Comparison of ENCODE assay signal across 8 cellular contexts in genomic region chr2:74148457-74149248, GRCh38. TPM values are rescaled to one million over a fixed set of nuclear protein-coding genes. Genes with fewer than 3 reads are reported as not detected.
DNase-seq lines count a peak whose midpoint lies in the region; ATAC-seq, FAIRE-seq and TF ChIP-seq lines count a peak whose summit lies in the region.

No MANE protein-coding gene starts in this region.

- H3K27ac ChIP-seq in CD8-positive, alpha-beta memory T cell (ENCODE audit: low read depth, low read length) = peak overlapping the region; percentile 50
- H3K27ac ChIP-seq in MM.1S (ENCODE audit: low read length) = no peak overlapping the region
- peak overlapping the region; percentile 35; the same call in 1 of the 2 replicates for H3K27ac ChIP-seq in H1 (ENCODE audit: low read depth, low read length)
- peak overlapping the region; percentile 2 to 66 (median 56) for H3K27ac ChIP-seq in pancreas

- TF ChIP-seq EP300 in H1 (IDR thresholded peaks at IDR 0.05; ENCODE audit: borderline replicate concordance in 1 of 2, low read depth in 2 of 2, low read length in 2 of 2) = no peak

- H3K18ac ChIP-seq in H1 (ENCODE audit: extremely low read depth, low read length) = peak overlapping the region; percentile 66

- no peak overlapping the region for H3K23ac ChIP-seq in H1 (ENCODE audit: insufficient read length)

- TF ChIP-seq CTCF in MM.1S (IDR thresholded peaks at IDR 0.05; ENCODE audit: low read length) (no peak), H1 (IDR thresholded peaks at IDR 0.05; ENCODE audit: control extremely low read depth in 1 of 3, insufficient read depth in 1 of 3, low read depth in 1 of 3, low read length in 3 of 3) (no peak), pancreas (IDR thresholded peaks at IDR 0.05) (no peak)

- peak; percentile 18 to 24; a peak in 1 of 3 replicates for TF ChIP-seq POLR2A in H1 (IDR thresholded peaks at IDR 0.05; ENCODE audit: control extremely low read depth in 1 of 2, low read depth in 2 of 2, low read length in 2 of 2)

- peak overlapping the region; percentile 62; the same call in 1 of the 2 replicates for H3K9ac ChIP-seq in MM.1S (ENCODE audit: low read length)
- H3K9ac ChIP-seq in H1 (replicated peaks in 1 of 4; ENCODE audit: extremely low read depth in 1 of 4, low read depth in 3 of 4, low read length in 3 of 4) = peak overlapping the region in 3 of 4 experiments; percentile 75 to 80 (median 75); a peak in 6 of 7 replicates

- H2BK12ac ChIP-seq in H1 (ENCODE audit: low read depth, low read length) = peak overlapping the region; percentile 70; the same call in 1 of the 2 replicates

- no peaks in the 10 kb centered on the region for H3K9me2 ChIP-seq in MM.1S (replicated peaks; ENCODE audit: insufficient read depth, low read length)

- peak overlapping the region; percentile 25 for H4K91ac ChIP-seq in H1 (replicated peaks; ENCODE audit: insufficient read length, low read length)

- H3K27me3 ChIP-seq in CD8-positive, alpha-beta memory T cell (ENCODE audit: insufficient read depth, low read length, poor library complexity, severe bottlenecking) = no peaks in the 10 kb centered on the region
- no peaks in the 10 kb centered on the region for H3K27me3 ChIP-seq in MM.1S (replicated peaks; ENCODE audit: insufficient read depth, low read length)
- no peaks in the 10 kb centered on the region for H3K27me3 ChIP-seq in H1 (replicated peaks in 1 of 4; ENCODE audit: control insufficient read depth in 3 of 4, extremely low read depth in 1 of 4, insufficient read depth in 3 of 4, low read length in 3 of 4)
- no peaks in the 10 kb centered on the region for H3K27me3 ChIP-seq in pancreas

- H3K9me3 ChIP-seq in CD8-positive, alpha-beta memory T cell (ENCODE audit: low read length) = no peaks in the 10 kb centered on the region
- H3K9me3 ChIP-seq in MM.1S (replicated peaks; ENCODE audit: insufficient read depth, low read length) (no peaks in the 10 kb centered on the region), H1 (ENCODE audit: insufficient read depth in 2 of 2, low read depth in 1 of 2, low read length in 1 of 2) (no peaks in the 10 kb centered on the region), pancreas (peaks cover 0 to 4% (median 0%) of the 10 kb centered on the region in 4 donors)

- H3K4me1 Mint-ChIP-seq in CD8-positive, alpha-beta memory T cell = peaks cover 5 to 9% (median 6%) of the 10 kb centered on the region in 3 donors

- peaks cover 0 to 34% (median 7%) of the 10 kb centered on the region in 3 donors for H3K36me3 Mint-ChIP-seq in CD8-positive, alpha-beta memory T cell

- peak overlapping the region in 4 of 8 donors; percentile 26 to 58 (median 53) for H3K27ac Mint-ChIP-seq in CD8-positive, alpha-beta memory T cell

- peaks cover 15% of the 10 kb centered on the region; the same call in 1 of the 2 replicates for H3K23me2 ChIP-seq in H1 (ENCODE audit: low read depth, low read length)

- H3K9me3 Mint-ChIP-seq in CD8-positive, alpha-beta memory T cell = no peaks in the 10 kb centered on the region

- peaks cover 12% of the 10 kb centered on the region for H3K4me1 ChIP-seq in CD8-positive, alpha-beta memory T cell (ENCODE audit: insufficient read depth, low read length)
- peaks cover 18% of the 10 kb centered on the region for H3K4me1 ChIP-seq in MM.1S (ENCODE audit: low read length)
- peaks cover 0 to 8% (median 2%) of the 10 kb centered on the region in 4 experiments; a peak in 4 of 7 replicates for H3K4me1 ChIP-seq in H1 (replicated peaks in 1 of 4; ENCODE audit: control insufficient read depth in 3 of 4, insufficient read depth in 4 of 4, low read length in 3 of 4)
- H3K4me1 ChIP-seq in pancreas = peaks cover 0 to 11% (median 7%) of the 10 kb centered on the region in 3 donors

- no peak overlapping the region for H3K14ac ChIP-seq in H1 (ENCODE audit: insufficient read length)

- H3K27me3 Mint-ChIP-seq in CD8-positive, alpha-beta memory T cell = no peaks in the 10 kb centered on the region

- H3K4me2 ChIP-seq in MM.1S (ENCODE audit: low read depth, low read length) (peak overlapping the region; percentile 100), H1 (ENCODE audit: insufficient read depth in 1 of 2, low read depth in 2 of 2, low read length in 2 of 2) (peak overlapping the region; percentile 85 to 89)

- peaks cover 25% of the 10 kb centered on the region for H3F3A ChIP-seq in MM.1S (ENCODE audit: insufficient read depth, low read length)

- peak overlapping the region; percentile 100 for H2AFZ ChIP-seq in MM.1S (ENCODE audit: low read length)
- peak overlapping the region; percentile 90 for H2AFZ ChIP-seq in H1 (ENCODE audit: low read length)

- H2BK15ac ChIP-seq in H1 (ENCODE audit: low read length) = no peak overlapping the region

- peak overlapping the region; percentile 82 for H3K4me3 ChIP-seq in CD8-positive, alpha-beta memory T cell (ENCODE audit: low read length)
- H3K4me3 ChIP-seq in MM.1S (ENCODE audit: low read length) = peak overlapping the region; percentile 88
- H3K4me3 ChIP-seq in H1 (ENCODE audit: extremely low read depth in 1 of 4, insufficient read depth in 2 of 4, low read depth in 3 of 4, low read length in 4 of 4) = peak overlapping the region; percentile 68 to 93 (median 72)
- peak overlapping the region; percentile 58 to 98 (median 82) for H3K4me3 ChIP-seq in pancreas

- no peak for DNase-seq in CD8-positive, alpha-beta memory T cell
- DNase-seq in MM.1S (no peak), H1 (ENCODE audit: low read depth in 1 of 2, low spot score in 2 of 2) (no peak), pancreas (peak in 1 of 6 donors; percentile 24), GM19240 (ENCODE audit: insufficient read length, low spot score) (no peak)

- TF ChIP-seq RAD21 in H1 (IDR thresholded peaks at IDR 0.05 in 1 of 2, conservative IDR thresholded peaks at IDR 0.05 in 1 of 2; ENCODE audit: low read depth in 2 of 2, low read length in 2 of 2) = no peak

- intact Hi-C loops in pancreas (cut with DNase I) = no loop called here

- no peak overlapping the region; the same call in 1 of the 2 replicates for H2BK20ac ChIP-seq in H1 (ENCODE audit: low read length)

- H3K79me2 ChIP-seq in MM.1S (ENCODE audit: low read length) (peaks cover 23% of the 10 kb centered on the region), H1 (ENCODE audit: control insufficient read depth in 1 of 2, insufficient read depth in 2 of 2, low read length in 2 of 2) (peaks cover 0 to 10% of the 10 kb centered on the region in 2 experiments; a peak in 2 of 4 replicates)

- WGBS in H1 (ENCODE audit: extremely low coverage in 1 of 2, insufficient coverage in 1 of 2, insufficient read length in 1 of 2, insufficient replicate concordance in 2 of 2, low coverage in 1 of 2, low lambda C conversion rate in 2 of 2, missing lambda C conversion rate in 1 of 2), 2 experiments = 30% methylated on average over 16 of the region's 16 CpGs; no CpG with 5 or more reads in 1 of the 2 experiments
- 27 to 32% methylated on average over 16 of the region's 16 CpGs for WGBS in pancreas, 2 donors

- no peak overlapping the region for H4K5ac ChIP-seq in H1 (ENCODE audit: insufficient read length, low read depth, low read length)

- H3K4me3 Mint-ChIP-seq in CD8-positive, alpha-beta memory T cell = no peak overlapping the region

- POLR2A ChIA-PET in CD8-positive, alpha-beta memory T cell (lab: Charles Lee) = interaction anchor here (0.5 to 2.1 kb wide), 2 partner anchors 29 to 215 kb away, joined by 3 to 10 read pairs; partner anchors contain the start of gene MOB1A
- POLR2A ChIA-PET in H1 (lab: Charles Lee; ENCODE audit: partially characterized antibody) = interaction anchor here (0.6 to 68.3 kb wide), 23 partner anchors 10 to 428 kb away, joined by 3 to 2699 read pairs (median 4); partner anchors contain the start of genes MOB1A, MTHFD2, STAMBP and TET3

- H4K20me1 ChIP-seq in MM.1S (ENCODE audit: insufficient read depth, low read length) = no peaks in the 10 kb centered on the region
- H4K20me1 ChIP-seq in H1 (replicated peaks in 1 of 2; ENCODE audit: control insufficient read depth in 1 of 2, insufficient read depth in 2 of 2, low read length in 2 of 2) = peaks cover 0 to 5% of the 10 kb centered on the region in 2 experiments

- FAIRE-seq in H1 (lab: Jason Lieb, UNC) = no peak
- no peak for FAIRE-seq in pancreas (lab: Jason Lieb, UNC)

- no peak overlapping the region for H3K56ac ChIP-seq in H1 (replicated peaks; ENCODE audit: insufficient read length, low read depth, low read length)

- H2BK5ac ChIP-seq in H1 (ENCODE audit: low read depth, low read length) = peak overlapping the region; percentile 86; the same call in 1 of the 2 replicates

- ATAC-seq in pancreas (peak; percentile 1 to 11 (median 6)), HG03457 (IDR thresholded peaks at IDR 0.05; ENCODE audit: unreplicated experiment) (no peak), GM21529 (IDR thresholded peaks at IDR 0.05; ENCODE audit: unreplicated experiment) (no peak), HG02623 (IDR thresholded peaks at IDR 0.05; ENCODE audit: unreplicated experiment) (no peak)

- H3K36me3 ChIP-seq in CD8-positive, alpha-beta memory T cell (ENCODE audit: insufficient read depth, low read length) = peaks cover 7% of the 10 kb centered on the region
- H3K36me3 ChIP-seq in MM.1S (replicated peaks; ENCODE audit: insufficient read depth, low read length) (0 out of 2 replicates have a peak, but pooled peaks cover 3% of the 10 kb centered on the region), H1 (ENCODE audit: control insufficient read depth in 2 of 4, insufficient read depth in 4 of 4, low read length in 3 of 4) (peaks cover 0 to 25% (median 3%) of the 10 kb centered on the region in 4 experiments; a peak in 3 of 8 replicates), pancreas (no peaks in the 10 kb centered on the region)

- CTCF ChIA-PET in CD8-positive, alpha-beta memory T cell (lab: Charles Lee) = interaction anchor here (1.0 to 3.6 kb wide), 13 partner anchors 13 to 326 kb away, joined by 3 to 16 read pairs (median 7); partner anchors contain the start of genes MOB1A and MTHFD2
- CTCF ChIA-PET in H1 (lab: Charles Lee; ENCODE audit: partially characterized antibody) = interaction anchor here (0.7 to 7.3 kb wide), 10 partner anchors 10 to 325 kb away, joined by 3 to 48 read pairs (median 6); partner anchors contain the start of gene MTHFD2

- H3K4ac ChIP-seq in H1 (replicated peaks; ENCODE audit: insufficient read length, low read depth, low read length) = peak overlapping the region; percentile 30

- H3K79me1 ChIP-seq in H1 (ENCODE audit: low read depth, low read length) = peaks cover 3% of the 10 kb centered on the region; the same call in 1 of the 2 replicates

- H2BK120ac ChIP-seq in H1 (replicated peaks; ENCODE audit: low read depth, low read length) = no peak overlapping the region

- H4K8ac ChIP-seq in H1 (ENCODE audit: extremely low read depth, insufficient read depth, low read length) = peak overlapping the region; percentile 75; the same call in 1 of the 2 replicates

- peak overlapping the region; percentile 41; the same call in 1 of the 2 replicates for H2AK5ac ChIP-seq in H1 (ENCODE audit: low read depth, low read length)

RNA-seq across cellular contexts. Expression of gene BOLA3, which starts 0.9 kb away (rescaled TPM):
- 100 to 1,000 TPM; 131 to 133 TPM for total RNA-seq in CD8-positive, alpha-beta memory T cell
- polyA plus RNA-seq in CD8-positive, alpha-beta memory T cell = 74.1 TPM
- 67.3 and 68.6 TPM in 2 replicates for total RNA-seq in H1 (2021; fragmentation: NEBNext Ultra II Directional; extraction: Animal tissue kit (Norgen Biotek cat#: 25700))
- polyA plus RNA-seq in H1 (2011; rRNA removed) (41.5 and 46.1 TPM in 2 replicates), pancreas (10 to 100 TPM; 29.7 to 32.5 TPM)
- polyA plus RNA-seq in H1 (2011; cell fraction: cytosol; rRNA removed) = 52.0 TPM
- 13.3 TPM for polyA plus RNA-seq in H1 (2011; cell fraction: nucleus; rRNA removed)
- polyA plus RNA-seq in H1 (2012, experiment 1 of 2) = 42.8 to 64.7 TPM (median 51.8 TPM) in 4 replicates
- polyA plus RNA-seq in H1 (2012, experiment 2 of 2) = 54.5 TPM
- 116 TPM for polyA plus RNA-seq in H1 (2013, experiment 1 of 2)
- 116 TPM for polyA plus RNA-seq in H1 (2013, experiment 2 of 2)
- 5.1 and 5.5 TPM in 2 replicates for polyA minus RNA-seq in H1 (2011; rRNA and poly(A)+ RNA removed)
- polyA minus RNA-seq in H1 (2011; cell fraction: cytosol; rRNA and poly(A)+ RNA removed) = 16.7 TPM
- 26.5 TPM for polyA minus RNA-seq in H1 (2011; cell fraction: nucleus; rRNA and poly(A)+ RNA removed)
- total RNA-seq in pancreas = 10 to 100 TPM in 5 of 6 donors, 1 to 10 TPM in 1; 7.2 to 17.5 (median 14.8) TPM

RNA-seq across cellular contexts. Expression of gene MOB1A, which starts 30.0 kb away (rescaled TPM):
- 100 to 1,000 TPM; 177 to 185 TPM for total RNA-seq in CD8-positive, alpha-beta memory T cell
- polyA plus RNA-seq in CD8-positive, alpha-beta memory T cell = 161 TPM
- total RNA-seq in H1 (2021; fragmentation: NEBNext Ultra II Directional; extraction: Animal tissue kit (Norgen Biotek cat#: 25700)) = 91.7 and 93.9 TPM in 2 replicates
- 16.2 and 21.6 TPM in 2 replicates for polyA plus RNA-seq in H1 (2011; rRNA removed)
- 23.6 TPM for polyA plus RNA-seq in H1 (2011; cell fraction: cytosol; rRNA removed)
- polyA plus RNA-seq in H1 (2011; cell fraction: nucleus; rRNA removed) = 8.9 TPM
- 20.6 to 48.6 TPM (median 27.5 TPM) in 4 replicates for polyA plus RNA-seq in H1 (2012, experiment 1 of 2)
- polyA plus RNA-seq in H1 (2012, experiment 2 of 2) = 12.7 TPM
- polyA plus RNA-seq in H1 (2013, experiment 1 of 2) = 37.4 TPM
- polyA plus RNA-seq in H1 (2013, experiment 2 of 2) = 38.3 TPM
- polyA minus RNA-seq in H1 (2011; rRNA and poly(A)+ RNA removed) = 31.8 and 53.8 TPM in 2 replicates
- 22.6 TPM for polyA minus RNA-seq in H1 (2011; cell fraction: cytosol; rRNA and poly(A)+ RNA removed)
- polyA minus RNA-seq in H1 (2011; cell fraction: nucleus; rRNA and poly(A)+ RNA removed) = 25.8 TPM
- total RNA-seq in pancreas = 10 to 100 TPM; 16.1 to 53.3 (median 25.8) TPM
- polyA plus RNA-seq in pancreas = 10 to 100 TPM in 1 of 2 donors, 1 to 10 TPM in 1; 7.8 to 12.2 TPM

RNA-seq across cellular contexts. Expression of gene MTHFD2, which starts 49.8 kb away (rescaled TPM):
- total RNA-seq in CD8-positive, alpha-beta memory T cell = 100 to 1,000 TPM; 379 to 397 TPM
- 11.0 TPM for polyA plus RNA-seq in CD8-positive, alpha-beta memory T cell
- total RNA-seq in H1 (2021; fragmentation: NEBNext Ultra II Directional; extraction: Animal tissue kit (Norgen Biotek cat#: 25700)) = 260 and 291 TPM in 2 replicates
- polyA plus RNA-seq in H1 (2011; rRNA removed) (99.2 and 99.5 TPM in 2 replicates), pancreas (10 to 100 TPM; 10.2 to 14.3 TPM)
- 162 TPM for polyA plus RNA-seq in H1 (2011; cell fraction: cytosol; rRNA removed)
- 126 TPM for polyA plus RNA-seq in H1 (2011; cell fraction: nucleus; rRNA removed)
- 182 to 218 TPM (median 193 TPM) in 4 replicates for polyA plus RNA-seq in H1 (2012, experiment 1 of 2)
- polyA plus RNA-seq in H1 (2012, experiment 2 of 2) = 36.2 TPM
- polyA plus RNA-seq in H1 (2013, experiment 1 of 2) = 111 TPM
- polyA plus RNA-seq in H1 (2013, experiment 2 of 2) = 121 TPM
- polyA minus RNA-seq in H1 (2011; rRNA and poly(A)+ RNA removed) = 252 and 265 TPM in 2 replicates
- polyA minus RNA-seq in H1 (2011; cell fraction: cytosol; rRNA and poly(A)+ RNA removed) = 207 TPM
- 106 TPM for polyA minus RNA-seq in H1 (2011; cell fraction: nucleus; rRNA and poly(A)+ RNA removed)
- total RNA-seq in pancreas = 100 to 1,000 TPM in 1 of 6 donors, 10 to 100 TPM in 5; 23.7 to 288 (median 31.9) TPM

Comparison
In these comparisons a context has a peak if more than half of its experiments do, and no peak if none do; other contexts are left out.
1. ATAC-seq: peak in pancreas (4 of 4); none in HG03457 (single experiment), GM21529 (single experiment) and HG02623 (single experiment).
2. Peak in every context shown above with its lines, with median percentiles within 50 percentile points of each other: H3K4me3 ChIP-seq.